ENCODE assay signal across 1 cellular context in genomic region chr3:149900322-149900721, GRCh38.
TF ChIP-seq lines count a peak whose summit lies in the region.

No MANE protein-coding gene starts in this region.

TF ChIP-seq in GM23338, 12 proteins besides CTCF, POLR2A, EP300 and RAD21 (continued from another document):
- TF ChIP-seq ZNF462 (CRISPR knock-in tag; IDR thresholded peaks at IDR 0.05) = no peak
- TF ChIP-seq EZH2phosphoT487 (IDR thresholded peaks at IDR 0.05; ENCODE audit: unreplicated experiment) = no peak
- no peak for TF ChIP-seq ZNF331 (CRISPR knock-in tag; IDR thresholded peaks at IDR 0.05; ENCODE audit: low read depth)
